ENCODE assay signal across 1 cellular context in genomic region chr5:135930029-135930948, GRCh38.
A peak's percentile ranks its signal among the peaks of the same experiment; 100 is the strongest.
TF ChIP-seq lines count a peak whose summit lies in the region.

No MANE protein-coding gene starts in this region.

TF ChIP-seq in HepG2, 621 proteins besides CTCF, POLR2A, EP300 and RAD21 (continued from another document and continues in another):
- TF ChIP-seq ZGPAT (CRISPR knock-in tag; IDR thresholded peaks at IDR 0.05) (no peak; the same call in 1 of the 2 replicates), ZNF484 (CRISPR knock-in tag; IDR thresholded peaks at IDR 0.05; ENCODE audit: borderline replicate concordance, low read depth) (no peak), ZNF563 (CRISPR knock-in tag; IDR thresholded peaks at IDR 0.05) (peak; percentile 48; the same call in 1 of the 2 replicates), NCOA2 (CRISPR knock-in tag; IDR thresholded peaks at IDR 0.05) (0 out of 2 replicates have a peak, but pooled peaks have one; percentile 13), ZNF354B (CRISPR knock-in tag; IDR thresholded peaks at IDR 0.05) (0 out of 2 replicates have a peak, but pooled peaks have one; percentile 74), ZBTB44 (CRISPR knock-in tag; IDR thresholded peaks at IDR 0.05) (no peak), CBX2 (IDR thresholded peaks at IDR 0.05; ENCODE audit: low read depth, low read length) (no peak), CBX2 (CRISPR knock-in tag; IDR thresholded peaks at IDR 0.05; ENCODE audit: low read depth) (no peak), HOXA3 (CRISPR knock-in tag; IDR thresholded peaks at IDR 0.05) (peak; percentile 84), ZBTB4 (CRISPR knock-in tag; IDR thresholded peaks at IDR 0.05; ENCODE audit: borderline replicate concordance) (no peak), ELF4 (CRISPR knock-in tag; IDR thresholded peaks at IDR 0.05; ENCODE audit: borderline replicate concordance) (no peak), FOXO1 (CRISPR knock-in tag; IDR thresholded peaks at IDR 0.05) (no peak), ARNTL (CRISPR knock-in tag; IDR thresholded peaks at IDR 0.05) (no peak), JUNB (CRISPR knock-in tag; IDR thresholded peaks at IDR 0.05; ENCODE audit: borderline replicate concordance) (no peak), RNF2 (conservative IDR thresholded peaks at IDR 0.05; ENCODE audit: low read depth) (no peak), RBFOX2 (IDR thresholded peaks at IDR 0.05; ENCODE audit: low read depth, low read length) (peak; percentile 84), ZNF251 (CRISPR knock-in tag; IDR thresholded peaks at IDR 0.05) (no peak), TEF (CRISPR knock-in tag; IDR thresholded peaks at IDR 0.05) (no peak), SMAD3 (CRISPR knock-in tag; IDR thresholded peaks at IDR 0.05) (no peak), ZNF263 (CRISPR knock-in tag; IDR thresholded peaks at IDR 0.05) (peak; percentile 13; the same call in 1 of the 2 replicates), ZNF326 (CRISPR knock-in tag; IDR thresholded peaks at IDR 0.05; ENCODE audit: borderline replicate concordance) (no peak), ZBTB33 (CRISPR knock-in tag; IDR thresholded peaks at IDR 0.05) (no peak), PATZ1 (CRISPR knock-in tag; IDR thresholded peaks at IDR 0.05) (no peak; the same call in 1 of the 2 replicates), ZNF121 (CRISPR knock-in tag; IDR thresholded peaks at IDR 0.05) (no peak), MXD3 (CRISPR knock-in tag; IDR thresholded peaks at IDR 0.05) (no peak), ZNF329 (CRISPR knock-in tag; IDR thresholded peaks at IDR 0.05; ENCODE audit: low read depth) (no peak), MED1 (CRISPR knock-in tag; IDR thresholded peaks at IDR 0.05) (peak; percentile 28; the same call in 1 of the 2 replicates), ZNF253 (CRISPR knock-in tag; IDR thresholded peaks at IDR 0.05; ENCODE audit: borderline replicate concordance) (no peak), ZNF296 (CRISPR knock-in tag; conservative IDR thresholded peaks at IDR 0.05) (no peak), NFE2 (CRISPR knock-in tag; IDR thresholded peaks at IDR 0.05) (no peak), ZNF878 (CRISPR knock-in tag; IDR thresholded peaks at IDR 0.05) (no peak), FUBP1 (CRISPR knock-in tag; IDR thresholded peaks at IDR 0.05; ENCODE audit: borderline replicate concordance) (no peak), IRF2 (CRISPR knock-in tag; IDR thresholded peaks at IDR 0.05) (no peak), U2AF2 (IDR thresholded peaks at IDR 0.05; ENCODE audit: low read depth, low read length) (no peak), KLF6 (CRISPR knock-in tag; IDR thresholded peaks at IDR 0.05) (peak; percentile 83), CBX5 (CRISPR knock-in tag; IDR thresholded peaks at IDR 0.05; ENCODE audit: borderline replicate concordance) (no peak), ZSCAN21 (CRISPR knock-in tag; IDR thresholded peaks at IDR 0.05; ENCODE audit: borderline replicate concordance) (peak; percentile 64; the same call in 1 of the 2 replicates), STAT6 (CRISPR knock-in tag; IDR thresholded peaks at IDR 0.05; ENCODE audit: borderline replicate concordance) (no peak)
